15 cellular contexts compared by ENCODE assay signal in genomic region chr11:32497951-32498350, GRCh38.
A peak's percentile ranks its signal among the peaks of the same experiment; 100 is the strongest.
DNase-seq lines count a peak whose midpoint lies in the region; ATAC-seq and TF ChIP-seq lines count a peak whose summit lies in the region.
"Had no signal": no experiment of that assay in that cellular context is flagged by ENCODE, and none has a peak within 500 bp of the region (broad histone marks: within the 10 kb centered on the region; RNA-seq: fewer than 3 reads in every experiment).

No MANE protein-coding gene starts in this region.

- no peak overlapping the region for H3K4me3 Mint-ChIP-seq in mesothelial cell of epicardium
- H3K4me3 Mint-ChIP-seq: B cell; CD4-positive, alpha-beta T cell had no signal

- TF ChIP-seq CTCF in mammary epithelial cell (conservative IDR thresholded peaks at IDR 0.05 in 1 of 2, IDR thresholded peaks at IDR 0.05 in 1 of 2; ENCODE audit: extremely low read depth in 1 of 2, insufficient read depth in 1 of 2, low read depth in 1 of 2, low read length in 2 of 2) = no peak
- no peak for TF ChIP-seq CTCF in mesothelial cell of epicardium (IDR thresholded peaks at IDR 0.05; ENCODE audit: unreplicated experiment)

- DNase-seq in T47D (ENCODE audit: low read depth in 1 of 2, low spot score in 1 of 2) (peak; percentile 11 to 13), mammary epithelial cell (no peak), NCI-H526 (lab: John Stamatoyannopoulos, UW) (peak; percentile 80 to 82), mesothelial cell of epicardium (ENCODE audit: low spot score in 2 of 2, unreplicated experiment in 2 of 2) (no peak), NCI-H446 treated with DMSO at 0.1 percent for 48 hours (lab: John Stamatoyannopoulos, UW) (no peak), DMS79 (lab: John Stamatoyannopoulos, UW) (no peak)
- DNase-seq: C1 segment of cervical spinal cord; Calu3; CD4-positive, alpha-beta T cell; DMS 273 treated with DMSO at 0.1 percent for 48 hours; EL had no signal

- dilution Hi-C loops in mammary epithelial cell (cut with HindIII; ENCODE audit: low sequenced_read_pairs) = no loop called here

- no peaks in the 10 kb centered on the region for H3K27me3 ChIP-seq in mammary epithelial cell (ENCODE audit: insufficient read depth, low read length)

- H3K27ac ChIP-seq in mammary epithelial cell (ENCODE audit: insufficient read depth, low read depth, low read length) = no peak overlapping the region
- H3K27ac ChIP-seq: HL-60 had no signal

- no peaks in the 10 kb centered on the region for H4K20me1 ChIP-seq in mammary epithelial cell (ENCODE audit: insufficient read depth, low read length)

- no peak overlapping the region for H2AFZ ChIP-seq in mammary epithelial cell (ENCODE audit: low read depth, low read length)

- H3K4me3 ChIP-seq in mammary epithelial cell (replicated peaks in 1 of 3; ENCODE audit: insufficient read depth in 1 of 3, low read depth in 2 of 3, low read length in 3 of 3) = no peak overlapping the region

- no peak for ATAC-seq in HG02588 (IDR thresholded peaks at IDR 0.05; ENCODE audit: unreplicated experiment)
- ATAC-seq: HCT116 had no signal

- H3K27me3 Mint-ChIP-seq in mesothelial cell of epicardium (ENCODE audit: low read depth) = no peaks in the 10 kb centered on the region
- H3K27me3 Mint-ChIP-seq: CD4-positive, alpha-beta T cell had no signal

- H3K36me3 ChIP-seq in mammary epithelial cell (ENCODE audit: insufficient read depth, low read length) = no peaks in the 10 kb centered on the region

- H3K4me1 ChIP-seq in mammary epithelial cell (ENCODE audit: insufficient read depth, low read length) = no peaks in the 10 kb centered on the region

- H3K36me3 Mint-ChIP-seq in mesothelial cell of epicardium = no peaks in the 10 kb centered on the region

- peak overlapping the region; percentile 13 for H3K27ac Mint-ChIP-seq in mesothelial cell of epicardium
- H3K27ac Mint-ChIP-seq: B cell; CD4-positive, alpha-beta T cell had no signal

- CTCF ChIA-PET in mammary epithelial cell (lab: Charles Lee; ENCODE audit: low non-redundant PET) = no interaction called here

- no TSS peak for BruUV-seq in mammary epithelial cell (replicated peaks; lab: Mats Ljungman, UMichigan)

- no peak overlapping the region for H3K4me2 ChIP-seq in mammary epithelial cell (ENCODE audit: insufficient read depth, low read depth, low read length)

- no peak overlapping the region for H3K9ac ChIP-seq in mammary epithelial cell (ENCODE audit: insufficient read depth, low read length)

- H3K9me3 ChIP-seq in mammary epithelial cell (replicated peaks; ENCODE audit: insufficient read depth, low read length) = no peaks in the 10 kb centered on the region

- intact Hi-C loops in mammary epithelial cell (cut with micrococcal nuclease) = no loop called here

- in situ Hi-C loops in T47D (cut with HindIII; ENCODE audit: low pct_unique_long_range_greater_than_20kb, low sequenced_read_pairs) (no loop called here), mammary epithelial cell (cut with MboI; ENCODE audit: low sequenced_read_pairs in 2 of 2) (no loop called here)

- peaks cover 51% of the 10 kb centered on the region for H3K4me1 Mint-ChIP-seq in mesothelial cell of epicardium
- H3K4me1 Mint-ChIP-seq: B cell had no signal

- no peaks in the 10 kb centered on the region for H3K9me3 Mint-ChIP-seq in mesothelial cell of epicardium
- H3K9me3 Mint-ChIP-seq: CD4-positive, alpha-beta T cell had no signal

- 45% methylated on average over 2 of the region's 2 CpGs for WGBS in mammary epithelial cell (ENCODE audit: low coverage, missing lambda C conversion rate)

- H3K79me2 ChIP-seq in mammary epithelial cell (ENCODE audit: insufficient read depth, low read length) = no peaks in the 10 kb centered on the region

Comparison
In these comparisons a context has a peak if more than half of its experiments do, and no peak if none do; other contexts are left out.
1. DNase-seq: peak in T47D (2 of 2) and NCI-H526 (2 of 2); none in mammary epithelial cell (single experiment), mesothelial cell of epicardium (0 of 2), NCI-H446 treated with DMSO at 0.1 percent for 48 hours (single experiment) and DMS79 (single experiment).